In the genomic region with DNA sequence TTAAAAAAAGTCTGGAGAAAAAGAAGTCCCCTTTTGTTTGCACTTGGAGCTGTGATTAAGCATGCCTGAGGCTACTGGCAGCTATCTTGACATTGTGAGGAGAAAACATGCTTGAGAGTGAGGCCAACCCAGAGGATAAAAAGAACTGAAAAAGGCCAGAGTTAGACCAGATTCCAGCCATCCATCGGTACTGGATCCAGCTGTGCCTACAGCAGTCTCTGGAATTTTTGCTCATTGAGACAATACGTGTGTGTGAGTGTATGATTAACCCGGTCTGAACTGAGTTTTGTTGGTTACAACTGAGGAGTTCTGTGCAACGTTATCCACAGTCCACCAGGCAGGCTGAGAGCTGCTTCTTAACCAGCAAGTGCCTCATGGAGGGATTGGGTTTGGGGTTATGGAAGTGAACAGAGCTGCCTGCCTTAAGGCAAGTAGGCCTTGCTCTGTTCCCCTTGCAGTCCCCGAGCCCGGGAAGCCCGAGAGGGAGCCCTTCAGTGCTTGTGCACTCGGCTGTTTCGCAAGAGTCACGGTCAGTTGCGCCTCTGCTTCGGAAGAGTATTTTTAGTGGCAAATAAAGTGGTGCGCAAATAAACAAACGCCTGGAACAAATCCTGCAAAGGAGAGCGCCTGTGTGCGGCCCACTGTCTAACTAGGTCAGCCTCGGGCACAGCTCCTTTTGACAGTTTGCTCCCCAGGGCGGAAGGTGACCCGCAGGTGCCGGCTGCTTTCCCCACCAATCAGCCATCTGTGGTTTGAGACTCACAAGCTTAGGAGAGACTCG, we compare ENCODE assay signal across 2 cellular contexts.
TF ChIP-seq lines count a peak whose summit lies in the region.

No MANE protein-coding gene starts in this region.

TF ChIP-seq in GM23338, 12 proteins besides CTCF, POLR2A, EP300 and RAD21 (continued from another document):
- no peak for TF ChIP-seq ZNF462 (CRISPR knock-in tag; IDR thresholded peaks at IDR 0.05)
- TF ChIP-seq POLR2AphosphoS5 (IDR thresholded peaks at IDR 0.05; ENCODE audit: low read depth), result no peak
- TF ChIP-seq REST (IDR thresholded peaks at IDR 0.05; ENCODE audit: unreplicated experiment), result no peak
TF ChIP-seq in GM23338: peak in this region for 0.

TF ChIP-seq in SK-N-SH treated with all-trans-retinoic acid at 6 μM for 48 hours, 23 proteins besides CTCF, POLR2A, EP300 and RAD21 (continued from another document):
- TF ChIP-seq ESRRG (CRISPR knock-in tag; IDR thresholded peaks at IDR 0.05), result no peak
